In genomic region chr1:63892632-63893395, GRCh38 we compare ENCODE assay signal across 8 cellular contexts.
DNase-seq lines count a peak whose midpoint lies in the region; ATAC-seq, FAIRE-seq and TF ChIP-seq lines count a peak whose summit lies in the region.

No MANE protein-coding gene starts in this region.

- peak overlapping the region; percentile 32 for H3K4me3 Mint-ChIP-seq in stimulated activated memory B cell treated with anti-CD40 and anti-IgM and Interleukin-4, amounts not matched to agents 10 μg/mL and 1 μg/mL and 100 μg/mL, for 72 hours

- no peak for FAIRE-seq in kidney (lab: Jason Lieb, UNC)

- ATAC-seq in GM19372 (IDR thresholded peaks at IDR 0.05; ENCODE audit: low read depth, unreplicated experiment): peak; percentile 98
- ATAC-seq in HG03280 (IDR thresholded peaks at IDR 0.05; ENCODE audit: unreplicated experiment): peak; percentile 99
- ATAC-seq in stimulated activated memory B cell treated with anti-CD40 and anti-IgM and Interleukin-4, amounts not matched to agents 10 μg/mL and 1 μg/mL and 100 μg/mL, for 72 hours: peak; percentile 97
- no peak for ATAC-seq in omental fat pad (ENCODE audit: low FRiP score)

- DNase-seq in DMS153 treated with DMSO at 0.1 percent for 48 hours (lab: John Stamatoyannopoulos, UW; ENCODE audit: unreplicated experiment) (peak; percentile 60), SHP77 treated with DMSO at 0.1 percent for 48 hours (lab: John Stamatoyannopoulos, UW) (peak; percentile 81), glomerular visceral epithelial cell (ENCODE audit: extremely low spot score) (peak; percentile 98), omental fat pad (ENCODE audit: low spot score) (no peak), kidney (no peak)

- peaks cover 3% of the 10 kb centered on the region for H3K9me3 Mint-ChIP-seq in stimulated activated memory B cell treated with anti-CD40 and anti-IgM and Interleukin-4, amounts not matched to agents 10 μg/mL and 1 μg/mL and 100 μg/mL, for 72 hours

- no peaks in the 10 kb centered on the region for H3K27me3 Mint-ChIP-seq in stimulated activated memory B cell treated with anti-CD40 and anti-IgM and Interleukin-4, amounts not matched to agents 10 μg/mL and 1 μg/mL and 100 μg/mL, for 72 hours

- no peak for TF ChIP-seq CTCF in omental fat pad (IDR thresholded peaks at IDR 0.05)
- no peak for TF ChIP-seq CTCF in kidney (IDR thresholded peaks at IDR 0.05; ENCODE audit: borderline replicate concordance, extremely low read depth, insufficient read depth)

- H3K9ac ChIP-seq in kidney (ENCODE audit: low read length in 2 of 2): no peak overlapping the region

- no peaks in the 10 kb centered on the region for H3K9me3 ChIP-seq in kidney (ENCODE audit: control insufficient read depth in 1 of 2, low read length in 2 of 2)

- no peaks in the 10 kb centered on the region for H3K36me3 Mint-ChIP-seq in stimulated activated memory B cell treated with anti-CD40 and anti-IgM and Interleukin-4, amounts not matched to agents 10 μg/mL and 1 μg/mL and 100 μg/mL, for 72 hours

- peaks cover 0 to 3% of the 10 kb centered on the region in 2 donors for H3K4me1 ChIP-seq in kidney (ENCODE audit: control insufficient read depth in 1 of 2, insufficient read depth in 1 of 2, low read depth in 1 of 2, low read length in 2 of 2)

- peak overlapping the region; percentile 84 for H3K27ac Mint-ChIP-seq in stimulated activated memory B cell treated with anti-CD40 and anti-IgM and Interleukin-4, amounts not matched to agents 10 μg/mL and 1 μg/mL and 100 μg/mL, for 72 hours

- H3K36me3 ChIP-seq in kidney (ENCODE audit: control insufficient read depth in 1 of 2, insufficient read depth in 2 of 2, low read length in 2 of 2): no peaks in the 10 kb centered on the region

- intact Hi-C loops in kidney (cut with DNase I): no loop called here

- no peak overlapping the region for H3K4me3 ChIP-seq in kidney (ENCODE audit: low read length in 2 of 2)

- peaks cover 54% of the 10 kb centered on the region for H3K4me1 Mint-ChIP-seq in stimulated activated memory B cell treated with anti-CD40 and anti-IgM and Interleukin-4, amounts not matched to agents 10 μg/mL and 1 μg/mL and 100 μg/mL, for 72 hours

- H3K27ac ChIP-seq in kidney (ENCODE audit: low read depth in 2 of 2, low read length in 2 of 2): peak overlapping the region in 1 of 2 donors; percentile 16

Comparison
In these comparisons a context has a peak if more than half of its experiments do, and no peak if none do; other contexts are left out.
1. DNase-seq: peak in DMS153 treated with DMSO at 0.1 percent for 48 hours (single experiment), SHP77 treated with DMSO at 0.1 percent for 48 hours (single experiment) and glomerular visceral epithelial cell (single experiment); none in omental fat pad (single experiment) and kidney (single experiment).